ENCODE assay signal across 8 cellular contexts in the genomic region with DNA sequence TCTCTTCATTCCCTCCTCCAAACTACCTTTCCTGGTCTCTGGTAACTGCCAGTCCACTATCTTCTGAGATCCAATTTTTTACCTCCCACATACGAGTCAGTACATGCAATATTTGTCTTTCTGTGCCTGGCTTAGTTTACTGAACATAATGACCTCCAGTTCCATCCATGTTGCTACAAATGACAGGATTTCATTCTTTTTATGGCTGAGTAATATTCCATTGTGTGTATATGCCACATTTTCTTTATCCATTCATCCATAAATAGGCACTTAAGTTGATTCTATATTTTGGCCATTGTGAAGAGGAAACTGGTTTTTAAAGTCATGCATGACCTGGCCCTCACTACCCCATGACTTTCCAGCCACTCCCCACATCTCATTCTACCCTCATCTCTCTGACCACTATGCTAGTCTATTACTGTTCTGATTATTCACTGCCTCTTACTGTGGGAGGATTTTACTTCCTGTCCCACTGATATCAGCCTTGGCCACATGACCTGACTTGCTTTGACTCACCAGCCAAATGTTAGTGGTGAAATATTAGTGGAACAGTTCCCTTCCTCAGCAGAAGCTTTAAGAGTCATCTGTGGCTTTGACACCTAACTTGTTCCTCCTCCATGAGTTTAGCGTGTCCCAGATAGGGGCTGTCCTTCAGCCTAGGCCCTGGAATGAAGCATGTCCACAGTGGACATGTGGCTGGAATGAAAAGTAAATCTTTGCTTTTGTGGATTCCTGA. TPM values are rescaled to one million over a fixed set of nuclear protein-coding genes. Genes with fewer than 3 reads are reported as not detected.
DNase-seq lines count a peak whose midpoint lies in the region; ATAC-seq and TF ChIP-seq lines count a peak whose summit lies in the region.

No MANE protein-coding gene starts in this region.

- H2BK120ac ChIP-seq in neuronal stem cell (ENCODE audit: low read depth, low read length) = no peak overlapping the region

- H3K36me3 ChIP-seq in right atrium auricular region (peaks cover 1% of the 10 kb centered on the region), neuronal stem cell (replicated peaks in 1 of 2; ENCODE audit: control insufficient read depth in 2 of 2, insufficient read depth in 2 of 2, low read length in 2 of 2) (peaks cover 0 to 4% of the 10 kb centered on the region in 2 donors)

- H3K4ac ChIP-seq in neuronal stem cell (ENCODE audit: low read length) = no peak overlapping the region

- H2BK5ac ChIP-seq in neuronal stem cell (ENCODE audit: low read length) = no peak overlapping the region

- H3K27me3 ChIP-seq in right atrium auricular region (no peaks in the 10 kb centered on the region), neuronal stem cell (ENCODE audit: control insufficient read depth in 3 of 3, insufficient read depth in 3 of 3, low read depth in 1 of 3, low read length in 3 of 3) (no peaks in the 10 kb centered on the region)

- no peak overlapping the region for H4K8ac ChIP-seq in neuronal stem cell (ENCODE audit: low read depth, low read length)

- no peak for DNase-seq in Right ventricle myocardium superior
- no peak for DNase-seq in right atrium auricular region (ENCODE audit: low spot score)
- DNase-seq in RKO (ENCODE audit: low spot score) = peak; percentile 90
- peak; percentile 80 for DNase-seq in fibroblast of villous mesenchyme (ENCODE audit: low read depth)
- DNase-seq in neuronal stem cell (ENCODE audit: low spot score) = no peak
- no peak for DNase-seq in NCI-H2171 (lab: John Stamatoyannopoulos, UW)
- DNase-seq in COR-L47 (lab: John Stamatoyannopoulos, UW) = no peak

- H3K4me2 ChIP-seq in neuronal stem cell (ENCODE audit: insufficient read depth, low read length, poor library complexity, severe bottlenecking) = no peak overlapping the region

- H3K23ac ChIP-seq in neuronal stem cell (ENCODE audit: low read depth, low read length, poor library complexity) = no peak overlapping the region

- H3K18ac ChIP-seq in neuronal stem cell (ENCODE audit: low read length) = no peak overlapping the region

- no peak overlapping the region for H2BK12ac ChIP-seq in neuronal stem cell (ENCODE audit: low read length)

- no peaks in the 10 kb centered on the region for H3K79me1 ChIP-seq in neuronal stem cell (ENCODE audit: low read depth, low read length)

- intact Hi-C loops in Right ventricle myocardium superior (cut with DNase I) = no loop called here

- TF ChIP-seq CTCF in right atrium auricular region (IDR thresholded peaks at IDR 0.05) = no peak
- TF ChIP-seq CTCF in fibroblast of villous mesenchyme (IDR thresholded peaks at IDR 0.05; ENCODE audit: insufficient read depth, low read depth, low read length) = no peak

- H3K4me3 ChIP-seq in right atrium auricular region (no peak overlapping the region), fibroblast of villous mesenchyme (ENCODE audit: low read depth, low read length) (no peak overlapping the region), neuronal stem cell (ENCODE audit: low read length in 2 of 2) (no peak overlapping the region)

- H3K14ac ChIP-seq in neuronal stem cell (ENCODE audit: low read length) = no peak overlapping the region

- H3K9me3 ChIP-seq in right atrium auricular region = no peaks in the 10 kb centered on the region
- H3K9me3 ChIP-seq in neuronal stem cell (replicated peaks in 1 of 2; ENCODE audit: control insufficient read depth in 2 of 2, insufficient read depth in 1 of 2, low read depth in 1 of 2, low read length in 2 of 2) = no peaks in the 10 kb centered on the region

- H3K27ac ChIP-seq in right atrium auricular region (no peak overlapping the region), neuronal stem cell (replicated peaks; ENCODE audit: low read length) (no peak overlapping the region)

- no peak overlapping the region for H2AK5ac ChIP-seq in neuronal stem cell (ENCODE audit: low read depth, low read length)

- no peak overlapping the region for H3K9ac ChIP-seq in neuronal stem cell (ENCODE audit: low read depth, low read length, poor library complexity)

- H4K91ac ChIP-seq in neuronal stem cell (ENCODE audit: low read depth, low read length, poor library complexity) = no peak overlapping the region

- ATAC-seq in Right ventricle myocardium superior (ENCODE audit: poor library complexity) (peak; percentile 77), HG02798 (IDR thresholded peaks at IDR 0.05; ENCODE audit: poor library complexity, unreplicated experiment) (peak; percentile 78)

- no peak overlapping the region for H2BK15ac ChIP-seq in neuronal stem cell (ENCODE audit: low read length)

- no peak overlapping the region for H2AFZ ChIP-seq in neuronal stem cell (ENCODE audit: low read length)

- no CpG with 5 or more reads among the region's 2 CpGs for WGBS in neuronal stem cell (ENCODE audit: extremely low coverage in 2 of 2, insufficient read length in 2 of 2, insufficient replicate concordance in 1 of 2), 2 donors

- H3K4me1 ChIP-seq in right atrium auricular region (peaks cover 0 to 8% of the 10 kb centered on the region in 2 donors), neuronal stem cell (ENCODE audit: control insufficient read depth in 2 of 2, insufficient read depth in 1 of 2, low read depth in 1 of 2, low read length in 2 of 2) (no peaks in the 10 kb centered on the region)

RNA-seq across cellular contexts. Expression of gene GOLGA5, which starts 52.2 kb away (rescaled TPM):
- 17.5 TPM for total RNA-seq in Right ventricle myocardium superior
- 10 to 100 TPM; 24.2 to 28.3 TPM for total RNA-seq in right atrium auricular region
- 64.7 and 77.7 TPM in 2 replicates for total RNA-seq in fibroblast of villous mesenchyme
- polyA plus RNA-seq in neuronal stem cell (2013, experiment 1 of 2) = 24.0 TPM
- polyA plus RNA-seq in neuronal stem cell (2013, experiment 2 of 2) = 24.2 TPM

Comparison
In these comparisons a context has a peak if more than half of its experiments do, and no peak if none do; other contexts are left out.
1. DNase-seq: peak in RKO (single experiment) and fibroblast of villous mesenchyme (single experiment); none in Right ventricle myocardium superior (single experiment), right atrium auricular region (single experiment), neuronal stem cell (single experiment), NCI-H2171 (single experiment) and COR-L47 (single experiment).